Comparison of ENCODE assay signal across 8 cellular contexts in genomic region chr9:121529237-121529987, GRCh38. TPM values are rescaled to one million over a fixed set of nuclear protein-coding genes. Genes with fewer than 3 reads are reported as not detected.
DNase-seq lines count a peak whose midpoint lies in the region; ATAC-seq, FAIRE-seq and TF ChIP-seq lines count a peak whose summit lies in the region.

No MANE protein-coding gene starts in this region.

- H3K36me3 ChIP-seq in thoracic aorta = no peaks in the 10 kb centered on the region

- H3K27ac ChIP-seq in thoracic aorta = peak overlapping the region; percentile 52 to 62

- peaks cover 0 to 6% (median 2%) of the 10 kb centered on the region in 3 donors for H3K27me3 Mint-ChIP-seq in CD14-positive monocyte (ENCODE audit: low read depth in 3 of 3)

- H3K4me3 ChIP-seq in cardiac fibroblast (replicated peaks in 1 of 2; ENCODE audit: low read depth in 2 of 2, low read length in 2 of 2) (no peak overlapping the region), thoracic aorta (peak overlapping the region; percentile 49)

- H3K36me3 Mint-ChIP-seq in CD14-positive monocyte = no peaks in the 10 kb centered on the region

- H3K4me1 ChIP-seq in thoracic aorta (ENCODE audit: control insufficient read depth in 1 of 2, low read depth in 2 of 2) = peaks cover 7 to 37% of the 10 kb centered on the region in 2 donors

- H3K9me3 ChIP-seq in thoracic aorta = no peaks in the 10 kb centered on the region

- H3K27me3 ChIP-seq in thoracic aorta (replicated peaks; ENCODE audit: insufficient read depth) = no peaks in the 10 kb centered on the region

- FAIRE-seq in HTR-8/SVneo (lab: Jason Lieb, UNC) = no peak

- TF ChIP-seq CTCF in cardiac fibroblast (IDR thresholded peaks at IDR 0.05; ENCODE audit: low read depth, low read length) (no peak), thoracic aorta (IDR thresholded peaks at IDR 0.05) (no peak), CD14-positive monocyte (IDR thresholded peaks at IDR 0.05) (no peak)

- ATAC-seq in thoracic aorta (ENCODE audit: insufficient number of reproducible peaks, low FRiP score, low read depth) (peak; percentile 72), GM18870 (IDR thresholded peaks at IDR 0.05; ENCODE audit: unreplicated experiment) (no peak)

- H3K4me1 Mint-ChIP-seq in CD14-positive monocyte = peaks cover 3% of the 10 kb centered on the region

- H3K4me3 Mint-ChIP-seq in CD14-positive monocyte = no peak overlapping the region

- peak overlapping the region in 2 of 7 donors; percentile 46 to 79 for H3K27ac Mint-ChIP-seq in CD14-positive monocyte

- intact Hi-C loops in CD14-positive monocyte (cut with micrococcal nuclease) = no loop called here

- peaks cover 0 to 2% (median 0%) of the 10 kb centered on the region in 7 donors for H3K9me3 Mint-ChIP-seq in CD14-positive monocyte

- peak; percentile 48 for DNase-seq in HTR-8/SVneo (ENCODE audit: insufficient read length, low spot score)
- peak; percentile 99 for DNase-seq in cardiac fibroblast (ENCODE audit: low read depth in 2 of 2)
- peak; percentile 55 for DNase-seq in kidney glomerular epithelial cell (lab: John Stamatoyannopoulos, UW)
- peak; percentile 90 for DNase-seq in thoracic aorta (ENCODE audit: low spot score)
- DNase-seq in CD14-positive monocyte (ENCODE audit: low spot score) = no peak
- DNase-seq in effector CD4-positive, alpha-beta T cell = no peak
- DNase-seq in middle frontal gyrus (ENCODE audit: extremely low spot score, low spot score) = no peak

RNA-seq across cellular contexts. Expression of gene GGTA1, which starts 29.8 kb away (rescaled TPM):
- total RNA-seq in thoracic aorta = 100 to 1,000 TPM in 1 of 2 donors, 10 to 100 TPM in 1; 55.1 to 102 TPM
- polyA plus RNA-seq in CD14-positive monocyte = 10 to 100 TPM; 15.4 to 35.6 TPM

Comparison
In these comparisons a context has a peak if more than half of its experiments do, and no peak if none do; other contexts are left out.
1. DNase-seq: peak in HTR-8/SVneo (single experiment), cardiac fibroblast (2 of 2), kidney glomerular epithelial cell (single experiment) and thoracic aorta (single experiment); none in CD14-positive monocyte (single experiment), effector CD4-positive, alpha-beta T cell (single experiment) and middle frontal gyrus (single experiment).